Comparison of ENCODE assay signal across 11 cellular contexts in the genomic region with DNA sequence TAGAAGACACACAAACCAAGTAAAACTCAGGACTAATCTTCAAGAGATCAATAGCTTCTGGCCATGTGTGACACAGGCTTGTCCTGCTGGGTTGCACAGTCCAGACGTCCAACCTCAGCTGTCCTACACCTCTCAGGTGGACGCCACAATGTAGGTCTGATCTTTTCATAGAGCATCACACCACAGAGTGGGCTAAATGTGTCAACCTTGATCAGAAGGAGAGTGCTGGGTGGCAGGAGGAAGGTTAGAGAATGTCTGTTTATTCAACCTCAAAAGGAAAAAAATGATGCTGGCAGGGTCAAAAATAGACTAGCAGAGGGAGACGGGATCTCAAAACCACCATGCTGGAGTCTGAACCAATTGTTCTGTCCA. TPM values are rescaled to one million over a fixed set of nuclear protein-coding genes. Genes with fewer than 3 reads are reported as not detected.
DNase-seq lines count a peak whose midpoint lies in the region; ATAC-seq and TF ChIP-seq lines count a peak whose summit lies in the region.
"Had no signal": no experiment of that assay in that cellular context is flagged by ENCODE, and none has a peak within 500 bp of the region (broad histone marks: within the 10 kb centered on the region; RNA-seq: fewer than 3 reads in every experiment).

No MANE protein-coding gene starts in this region.

- TF ChIP-seq POLR2A in esophagus squamous epithelium (IDR thresholded peaks at IDR 0.05) (no peak), testis (IDR thresholded peaks at IDR 0.05) (no peak)

- DNase-seq in SK-N-SH (no peak), esophagus squamous epithelium (lab: John Stamatoyannopoulos, UW) (no peak), testis (no peak), NCI-H226 (no peak), NCI-H2107 treated with DMSO at 0.1 percent for 48 hours (lab: John Stamatoyannopoulos, UW; ENCODE audit: unreplicated experiment) (no peak), DMS114 treated with DMSO at 0.1 percent for 48 hours (lab: John Stamatoyannopoulos, UW; ENCODE audit: unreplicated experiment) (no peak)
- DNase-seq: activated gamma-delta T cell had no signal

- H3K4me3 ChIP-seq in SK-N-SH (ENCODE audit: low read depth in 2 of 2, low read length in 1 of 2) (no peak overlapping the region), esophagus squamous epithelium (no peak overlapping the region), mucosa of rectum (ENCODE audit: low read length in 2 of 2) (no peak overlapping the region), testis (no peak overlapping the region)
- H3K4me3 ChIP-seq: pancreas had no signal

- H3K27me3 ChIP-seq in SK-N-SH (ENCODE audit: insufficient read depth) (no peaks in the 10 kb centered on the region), esophagus squamous epithelium (no peaks in the 10 kb centered on the region), mucosa of rectum (ENCODE audit: control insufficient read depth in 2 of 2, insufficient read depth in 2 of 2, low read length in 2 of 2) (no peaks in the 10 kb centered on the region), testis (no peaks in the 10 kb centered on the region)
- H3K27me3 ChIP-seq: pancreas had no signal

- no peak overlapping the region for H3K4me3 Mint-ChIP-seq in activated T-helper 17 cell treated with anti-CD3 and anti-CD28 coated beads, Interleukin-2, amount 50 U/mL, for 72 hours
- H3K4me3 Mint-ChIP-seq: mesothelial cell of epicardium had no signal

- H3K27ac Mint-ChIP-seq in activated T-helper 17 cell treated with anti-CD3 and anti-CD28 coated beads, Interleukin-2, amount 50 U/mL, for 72 hours = no peak overlapping the region

- H3K4me1 ChIP-seq in SK-N-SH (ENCODE audit: control insufficient read depth in 1 of 2, insufficient read depth in 2 of 2, low read depth in 1 of 2, low read length in 1 of 2) (peaks cover 7 to 30% of the 10 kb centered on the region in 2 experiments; a peak in 2 of 4 replicates), esophagus squamous epithelium (peaks cover 4 to 77% (median 44%) of the 10 kb centered on the region in 3 donors), mucosa of rectum (ENCODE audit: control insufficient read depth in 2 of 2, insufficient read depth in 2 of 2, low read length in 2 of 2) (peaks cover 6 to 20% of the 10 kb centered on the region in 2 donors), testis (peaks cover 13% of the 10 kb centered on the region)

- no peaks in the 10 kb centered on the region for H3K36me3 ChIP-seq in SK-N-SH (replicated peaks in 1 of 2; ENCODE audit: control insufficient read depth in 1 of 2, insufficient read depth in 2 of 2, low read length in 1 of 2)
- H3K36me3 ChIP-seq in esophagus squamous epithelium = peaks cover 0 to 2% (median 0%) of the 10 kb centered on the region in 3 donors
- H3K36me3 ChIP-seq in mucosa of rectum (ENCODE audit: control insufficient read depth in 2 of 2, insufficient read depth in 2 of 2, low read length in 2 of 2) = no peaks in the 10 kb centered on the region
- H3K36me3 ChIP-seq in testis (ENCODE audit: low read depth, missing control alignments) = no peaks in the 10 kb centered on the region
- H3K36me3 ChIP-seq: pancreas had no signal

- H4K20me1 ChIP-seq in SK-N-SH (ENCODE audit: insufficient read depth) = no peaks in the 10 kb centered on the region

- peaks cover 5% of the 10 kb centered on the region for H3K27me3 Mint-ChIP-seq in activated T-helper 17 cell treated with anti-CD3 and anti-CD28 coated beads, Interleukin-2, amount 50 U/mL, for 72 hours

- intact Hi-C loops in esophagus squamous epithelium (cut with DNase I) (no loop called here), testis (cut with DNase I; ENCODE audit: low total_unique reads) (no loop called here)

- H3K79me2 ChIP-seq in SK-N-SH (ENCODE audit: insufficient read depth) = no peaks in the 10 kb centered on the region

- no peaks in the 10 kb centered on the region for H3K4me1 Mint-ChIP-seq in activated T-helper 17 cell treated with anti-CD3 and anti-CD28 coated beads, Interleukin-2, amount 50 U/mL, for 72 hours

- no peaks in the 10 kb centered on the region for H3K9me2 ChIP-seq in SK-N-SH

- no peak for ATAC-seq in activated T-helper 17 cell treated with anti-CD3 and anti-CD28 coated beads, Interleukin-2, amount 50 U/mL, for 72 hours (replicated peaks)

- no peak overlapping the region for H3K4me2 ChIP-seq in SK-N-SH

- peak overlapping the region in 1 of 2 experiments; percentile 70; a peak in 1 of 4 replicates for H3K27ac ChIP-seq in SK-N-SH (ENCODE audit: low read depth in 2 of 2, low read length in 1 of 2)
- H3K27ac ChIP-seq in esophagus squamous epithelium = peak overlapping the region; percentile 54 to 87 (median 85)
- peak overlapping the region; percentile 33 to 62 for H3K27ac ChIP-seq in mucosa of rectum (ENCODE audit: low read depth in 2 of 2, low read length in 2 of 2)
- H3K27ac ChIP-seq in testis = peak overlapping the region; percentile 60 to 83
- H3K27ac ChIP-seq: pancreas had no signal

- no peak for TF ChIP-seq RAD21 in SK-N-SH (IDR thresholded peaks at IDR 0.05; ENCODE audit: low read length)

- H3K36me3 Mint-ChIP-seq in activated T-helper 17 cell treated with anti-CD3 and anti-CD28 coated beads, Interleukin-2, amount 50 U/mL, for 72 hours (ENCODE audit: low read depth) = no peaks in the 10 kb centered on the region
- H3K36me3 Mint-ChIP-seq: mesothelial cell of epicardium had no signal

- peak overlapping the region; percentile 33; the same call in 1 of the 2 replicates for H2AFZ ChIP-seq in SK-N-SH (ENCODE audit: low read depth)

- POLR2A ChIA-PET in SK-N-SH (lab: Yijun Ruan, JAX) = no interaction called here

- WGBS in SK-N-SH (ENCODE audit: low lambda C conversion rate) = 62% methylated on average over 3 of the region's 3 CpGs
- 77 to 82% methylated on average over 2 to 3 of the region's 3 CpGs for WGBS in esophagus squamous epithelium, 2 donors
- 51 to 66% methylated on average over 3 of the region's 3 CpGs for WGBS in testis, 2 donors

- H3F3A ChIP-seq in SK-N-SH (replicated peaks; ENCODE audit: insufficient read depth) = no peaks in the 10 kb centered on the region

- TF ChIP-seq CTCF in SK-N-SH (IDR thresholded peaks at IDR 0.05) (no peak), esophagus squamous epithelium (IDR thresholded peaks at IDR 0.05) (no peak), testis (IDR thresholded peaks at IDR 0.05) (no peak)

- H3K9ac ChIP-seq in SK-N-SH = no peak overlapping the region
- no peak overlapping the region for H3K9ac ChIP-seq in mucosa of rectum (ENCODE audit: low read depth in 1 of 2, low read length in 2 of 2)

- H3K9me3 ChIP-seq in SK-N-SH (no peaks in the 10 kb centered on the region), esophagus squamous epithelium (no peaks in the 10 kb centered on the region), mucosa of rectum (ENCODE audit: control insufficient read depth in 2 of 2, low read length in 2 of 2) (no peaks in the 10 kb centered on the region), testis (no peaks in the 10 kb centered on the region)
- H3K9me3 ChIP-seq: pancreas had no signal

- CTCF ChIA-PET in SK-N-SH (lab: Yijun Ruan, JAX) = interaction anchor here (0.7 to 1.0 kb wide), 6 partner anchors 8 to 130 kb away, joined by 3 to 5 read pairs (median 3); no protein-coding TSS in a partner anchor

- no peaks in the 10 kb centered on the region for H3K9me3 Mint-ChIP-seq in activated T-helper 17 cell treated with anti-CD3 and anti-CD28 coated beads, Interleukin-2, amount 50 U/mL, for 72 hours

- TF ChIP-seq EP300 in SK-N-SH (IDR thresholded peaks at IDR 0.05; ENCODE audit: borderline replicate concordance in 1 of 2, low read depth in 1 of 2, low read length in 1 of 2) = no peak

TF ChIP-seq in SK-N-SH, 30 proteins besides CTCF, POLR2A, EP300 and RAD21:
- no peak for TF ChIP-seq PBX3 (IDR thresholded peaks at IDR 0.05)
- TF ChIP-seq RCOR1 (IDR thresholded peaks at IDR 0.05; ENCODE audit: low read length) = no peak
- TF ChIP-seq MEF2A (IDR thresholded peaks at IDR 0.05; ENCODE audit: borderline replicate concordance, low read depth) = no peak
- TF ChIP-seq JUND (IDR thresholded peaks at IDR 0.05) = no peak
- no peak for TF ChIP-seq POLR2AphosphoS5 (IDR thresholded peaks at IDR 0.05; ENCODE audit: low read depth, low read length)
- no peak for TF ChIP-seq SIN3A (IDR thresholded peaks at IDR 0.05; ENCODE audit: borderline replicate concordance, low read depth, low read length)
- TF ChIP-seq GATA2 (CRISPR knock-in tag; IDR thresholded peaks at IDR 0.05) = no peak
- TF ChIP-seq TAF1 (IDR thresholded peaks at IDR 0.05; ENCODE audit: borderline replicate concordance, low read depth, low read length) = no peak
TF ChIP-seq in SK-N-SH: peak in this region for 0.

RNA-seq across cellular contexts. Expression of gene GFOD1, which starts 41.7 kb away (rescaled TPM):
- polyA plus RNA-seq in SK-N-SH (2012; rRNA removed) (1.6 and 2.0 TPM in 2 replicates), testis (ENCODE audit: insufficient read depth, low read depth, low replicate concordance) (2.5 TPM)
- 1.2 and 1.4 TPM in 2 replicates for polyA plus RNA-seq in SK-N-SH (2012; cell fraction: cytosol; rRNA removed)
- polyA plus RNA-seq in SK-N-SH (2012; cell fraction: nucleus; rRNA removed) = 2.3 and 3.0 TPM in 2 replicates
- total RNA-seq in esophagus squamous epithelium (10 to 100 TPM; 16.1 to 30.7 (median 22.9) TPM), testis (1 to 10 TPM; 5.0 to 5.4 TPM)
- 1 to 10 TPM; 1.1 to 2.1 TPM for total RNA-seq in activated T-helper 17 cell treated with anti-CD3 and anti-CD28 coated beads, Interleukin-2, amount 50 U/mL, for 72 hours
